In the genomic region with DNA sequence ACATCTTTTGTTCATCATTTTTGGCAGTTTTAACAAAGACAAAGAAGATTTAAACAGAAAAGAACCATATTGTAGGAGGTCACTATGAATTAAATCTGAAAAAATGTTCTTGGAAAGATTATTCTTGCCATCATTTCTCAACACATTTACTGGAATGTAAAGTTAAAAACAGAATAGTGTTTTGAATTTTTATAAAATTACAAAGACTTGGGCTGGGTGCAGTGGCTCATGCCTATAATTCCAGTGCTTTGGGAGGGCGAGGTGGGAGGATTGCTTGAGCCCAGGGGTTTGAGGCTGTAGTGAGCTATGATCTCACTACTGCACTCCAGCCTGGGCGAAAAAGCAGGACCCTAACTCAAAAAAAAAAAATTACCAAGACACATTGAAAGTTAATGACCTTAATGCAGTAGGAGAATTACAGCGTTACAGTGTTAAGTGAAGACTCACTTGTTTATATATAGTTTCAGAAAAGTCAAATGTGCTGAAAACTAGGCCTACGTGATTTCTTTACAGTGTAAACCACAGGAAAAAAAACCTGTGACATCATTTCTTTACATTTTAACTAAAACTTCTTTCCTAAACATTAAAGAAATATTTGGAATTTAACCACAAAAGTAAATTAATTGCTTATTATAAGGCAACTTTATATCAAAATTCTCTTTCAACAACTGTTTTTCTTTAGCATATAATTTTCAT, we compare ENCODE assay signal across 1 cellular context.
TF ChIP-seq lines count a peak whose summit lies in the region.

No MANE protein-coding gene starts in this region.

TF ChIP-seq in IMR-90, 13 proteins besides CTCF, POLR2A, EP300 and RAD21:
- TF ChIP-seq MAFK (IDR thresholded peaks at IDR 0.05; ENCODE audit: low read depth, low read length) (no peak), CEBPB (IDR thresholded peaks at IDR 0.05; ENCODE audit: low read depth, low read length) (no peak)
- TF ChIP-seq, protein P1, sequence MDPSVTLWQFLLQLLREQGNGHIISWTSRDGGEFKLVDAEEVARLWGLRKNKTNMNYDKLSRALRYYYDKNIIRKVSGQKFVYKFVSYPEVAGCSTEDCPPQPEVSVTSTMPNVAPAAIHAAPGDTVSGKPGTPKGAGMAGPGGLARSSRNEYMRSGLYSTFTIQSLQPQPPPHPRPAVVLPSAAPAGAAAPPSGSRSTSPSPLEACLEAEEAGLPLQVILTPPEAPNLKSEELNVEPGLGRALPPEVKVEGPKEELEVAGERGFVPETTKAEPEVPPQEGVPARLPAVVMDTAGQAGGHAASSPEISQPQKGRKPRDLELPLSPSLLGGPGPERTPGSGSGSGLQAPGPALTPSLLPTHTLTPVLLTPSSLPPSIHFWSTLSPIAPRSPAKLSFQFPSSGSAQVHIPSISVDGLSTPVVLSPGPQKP (IDR thresholded peaks at IDR 0.05; ENCODE audit: borderline replicate concordance, low read depth, low read length), result no peak
